ENCODE assay signal across 8 cellular contexts in the genomic region with DNA sequence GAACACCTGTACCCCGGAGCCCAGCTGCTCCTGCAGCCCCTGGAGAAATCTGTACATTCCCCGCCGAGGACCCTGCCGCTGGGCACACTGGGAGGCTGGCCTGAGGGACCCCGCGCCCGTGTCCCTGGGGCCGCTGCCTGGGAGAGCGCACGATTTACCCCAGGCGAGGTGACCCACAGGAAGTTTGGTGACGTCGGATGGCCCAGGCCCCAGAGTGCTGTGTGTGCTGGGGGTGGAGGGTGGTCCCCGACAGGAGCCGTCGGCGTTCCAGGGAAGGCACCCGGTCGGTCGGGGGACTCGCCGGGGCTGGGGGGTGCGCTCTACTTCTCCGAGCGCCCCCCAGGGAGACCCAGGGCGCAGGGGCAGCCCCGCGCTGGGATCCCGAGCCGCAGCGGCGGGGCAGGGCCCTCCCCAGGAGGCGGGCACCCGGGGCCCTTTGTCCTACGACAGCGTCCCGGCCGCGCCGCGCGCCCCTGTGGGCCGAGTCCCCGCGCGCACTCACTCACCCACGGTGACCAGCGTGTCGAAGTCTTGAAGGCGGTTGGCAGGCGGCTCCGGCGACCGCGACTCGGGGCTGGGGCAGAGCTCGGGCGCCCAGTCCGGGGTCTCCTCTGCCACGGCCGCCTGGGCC.
DNase-seq lines count a peak whose midpoint lies in the region; ATAC-seq and TF ChIP-seq lines count a peak whose summit lies in the region.
"Not testable (repeated sequence)": the region's sequence is repeated elsewhere in the genome, so short reads cannot be mapped to it uniquely, and the experiment has no call there.

No MANE protein-coding gene starts in this region.

- not testable (repeated sequence) for H3K4me3 ChIP-seq in upper lobe of right lung

- H3K9me3 Mint-ChIP-seq in WTC11 = not testable (repeated sequence)

- not testable (repeated sequence) for H3K4me1 Mint-ChIP-seq in WTC11

- not testable (repeated sequence) for H3K36me3 Mint-ChIP-seq in WTC11

- TF ChIP-seq CTCF in WTC11 (IDR thresholded peaks at IDR 0.05); upper lobe of right lung (IDR thresholded peaks at IDR 0.05): not testable (repeated sequence)

- CTCF ChIA-PET in WTC11 (lab: Charles Lee) = not testable (repeated sequence)

- not testable (repeated sequence) for H3K27me3 ChIP-seq in upper lobe of right lung

- DNase-seq in WTC11 (ENCODE audit: low spot score); left cardiac atrium; upper lobe of right lung: not testable (repeated sequence)

- H3K4me1 ChIP-seq in upper lobe of right lung = not testable (repeated sequence)

- ATAC-seq in GM19023 (IDR thresholded peaks at IDR 0.05; ENCODE audit: unreplicated experiment) = peak; percentile 41
- peak; percentile 37 for ATAC-seq in GM21381 (IDR thresholded peaks at IDR 0.05; ENCODE audit: unreplicated experiment)
- peak; percentile 48 for ATAC-seq in HG02571 (IDR thresholded peaks at IDR 0.05; ENCODE audit: unreplicated experiment)
- peak; percentile 36 for ATAC-seq in HG02973 (IDR thresholded peaks at IDR 0.05; ENCODE audit: unreplicated experiment)
- peak; percentile 41 for ATAC-seq in HG03342 (IDR thresholded peaks at IDR 0.05; ENCODE audit: unreplicated experiment)
- ATAC-seq in WTC11 = peak; percentile 8
- peak; percentile 41 to 50 for ATAC-seq in left cardiac atrium
- peak; percentile 41 for ATAC-seq in upper lobe of right lung

- H3K36me3 ChIP-seq in upper lobe of right lung = not testable (repeated sequence)

- intact Hi-C loops in left cardiac atrium (cut with DNase I); upper lobe of right lung (cut with DNase I): not testable (repeated sequence)

- H3K9me3 ChIP-seq in upper lobe of right lung = not testable (repeated sequence)

- H3K27ac ChIP-seq in upper lobe of right lung = not testable (repeated sequence)

- POLR2A ChIA-PET in WTC11 (lab: Charles Lee) = not testable (repeated sequence)

- H3K27ac Mint-ChIP-seq in WTC11 = not testable (repeated sequence)

- not testable (repeated sequence) for H3K4me3 Mint-ChIP-seq in WTC11

- H3K27me3 Mint-ChIP-seq in WTC11 (ENCODE audit: low read depth) = not testable (repeated sequence)
